1 cellular context compared by ENCODE assay signal in the genomic region with DNA sequence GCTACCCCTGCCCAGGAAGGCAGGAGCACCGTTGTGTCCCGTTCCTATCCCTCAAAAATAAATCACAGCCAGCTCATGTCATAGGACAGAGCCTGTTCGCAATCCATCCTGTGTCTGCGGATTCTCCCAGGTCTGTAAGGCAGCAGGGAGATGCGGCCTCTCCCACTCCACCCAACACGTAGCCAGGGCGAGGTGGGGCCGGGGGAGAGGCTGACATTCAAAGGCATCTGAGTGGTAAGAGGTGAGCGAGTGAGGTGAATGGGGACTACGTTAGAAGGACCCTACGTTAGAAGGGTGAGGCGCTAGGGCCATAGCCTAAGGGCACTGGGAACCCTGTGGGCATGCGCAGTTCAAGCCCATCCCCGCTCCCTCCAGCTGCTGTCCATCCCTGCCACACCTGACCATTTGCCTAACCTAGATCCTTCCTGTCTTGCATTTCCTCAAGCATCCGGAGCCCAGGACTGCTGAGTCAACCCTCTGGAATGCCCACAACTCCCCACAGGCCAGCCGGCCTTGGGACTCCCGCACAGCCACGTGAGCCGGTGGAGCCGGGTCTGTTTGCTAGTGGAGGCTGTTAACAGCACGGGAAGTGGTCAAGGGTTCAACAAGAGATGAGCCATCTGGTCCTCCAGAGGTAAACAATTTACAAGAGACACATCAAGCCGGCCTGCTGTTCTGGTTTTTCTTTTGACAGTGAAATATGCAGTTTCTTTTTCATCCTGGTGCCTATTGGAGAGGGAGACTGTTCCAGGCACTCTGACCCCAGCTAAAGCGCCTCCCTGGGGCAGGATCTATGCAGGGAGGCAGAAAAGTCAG.
TF ChIP-seq lines count a peak whose summit lies in the region.

No MANE protein-coding gene starts in this region.

TF ChIP-seq in HepG2, 621 proteins besides CTCF, POLR2A, EP300 and RAD21 (continued from another document and continues in another):
- TF ChIP-seq ZBTB34 (CRISPR knock-in tag; IDR thresholded peaks at IDR 0.05) (no peak), ZNF382 (CRISPR knock-in tag; IDR thresholded peaks at IDR 0.05; ENCODE audit: borderline replicate concordance) (no peak), BCL6 (CRISPR knock-in tag; IDR thresholded peaks at IDR 0.05) (peak; percentile 79), NR3C1 (CRISPR knock-in tag; IDR thresholded peaks at IDR 0.05) (no peak), HNF4G (IDR thresholded peaks at IDR 0.05; ENCODE audit: borderline replicate concordance, low read depth, low read length) (peak; percentile 51; the same call in 1 of the 2 replicates), HNF4G (CRISPR knock-in tag; IDR thresholded peaks at IDR 0.05; ENCODE audit: borderline replicate concordance, low read depth) (peak; percentile 85; the same call in 1 of the 2 replicates), ZNF660 (CRISPR knock-in tag; IDR thresholded peaks at IDR 0.05; ENCODE audit: borderline replicate concordance, low read depth) (no peak), MIER3 (CRISPR knock-in tag; IDR thresholded peaks at IDR 0.05; ENCODE audit: borderline replicate concordance) (peak; percentile 97), STAT5B (CRISPR knock-in tag; IDR thresholded peaks at IDR 0.05) (no peak), ETV5 (CRISPR knock-in tag; IDR thresholded peaks at IDR 0.05; ENCODE audit: borderline replicate concordance) (peak; percentile 99), NKX3-1 (CRISPR knock-in tag; IDR thresholded peaks at IDR 0.05) (peak; percentile 15; the same call in 1 of the 2 replicates), TBL1XR1 (IDR thresholded peaks at IDR 0.05; ENCODE audit: borderline replicate concordance, low read length, partially characterized antibody) (no peak), DMAP1 (CRISPR knock-in tag; IDR thresholded peaks at IDR 0.05) (peak; percentile 91), ZNF674 (CRISPR knock-in tag; IDR thresholded peaks at IDR 0.05; ENCODE audit: low read depth) (no peak), ZNF10 (CRISPR knock-in tag; IDR thresholded peaks at IDR 0.05; ENCODE audit: borderline replicate concordance, low read depth) (no peak), NCOA2 (CRISPR knock-in tag; IDR thresholded peaks at IDR 0.05) (peak; percentile 90), ZNF550 (CRISPR knock-in tag; IDR thresholded peaks at IDR 0.05; ENCODE audit: borderline replicate concordance) (0 out of 2 replicates have a peak, but pooled peaks have one; percentile 78), SIN3B (IDR thresholded peaks at IDR 0.05; ENCODE audit: low read length) (peak; percentile 27; the same call in 1 of the 2 replicates), ZNF746 (CRISPR knock-in tag; IDR thresholded peaks at IDR 0.05) (peak; percentile 92; the same call in 1 of the 2 replicates), MEIS2 (CRISPR knock-in tag; IDR thresholded peaks at IDR 0.05) (peak; percentile 85; the same call in 1 of the 2 replicates), ZNF558 (CRISPR knock-in tag; IDR thresholded peaks at IDR 0.05; ENCODE audit: borderline replicate concordance) (no peak), ZNF644 (CRISPR knock-in tag; IDR thresholded peaks at IDR 0.05; ENCODE audit: low read depth) (peak; percentile 97), ZNF383 (CRISPR knock-in tag; IDR thresholded peaks at IDR 0.05; ENCODE audit: borderline replicate concordance) (peak; percentile 98), ZNF326 (CRISPR knock-in tag; IDR thresholded peaks at IDR 0.05; ENCODE audit: borderline replicate concordance) (no peak; the same call in 1 of the 2 replicates), BORCS8-MEF2B (CRISPR knock-in tag; IDR thresholded peaks at IDR 0.05) (peak; percentile 63; the same call in 1 of the 2 replicates), ZNF205 (CRISPR knock-in tag; IDR thresholded peaks at IDR 0.05) (peak; percentile 95), BRF2 (CRISPR knock-in tag; IDR thresholded peaks at IDR 0.05) (no peak), HOXD1 (CRISPR knock-in tag; IDR thresholded peaks at IDR 0.05) (peak; percentile 84), MLX (CRISPR knock-in tag; IDR thresholded peaks at IDR 0.05) (peak; percentile 99), PHF8 (CRISPR knock-in tag; IDR thresholded peaks at IDR 0.05) (peak; percentile 51; the same call in 1 of the 2 replicates)
- TF ChIP-seq, protein P1, sequence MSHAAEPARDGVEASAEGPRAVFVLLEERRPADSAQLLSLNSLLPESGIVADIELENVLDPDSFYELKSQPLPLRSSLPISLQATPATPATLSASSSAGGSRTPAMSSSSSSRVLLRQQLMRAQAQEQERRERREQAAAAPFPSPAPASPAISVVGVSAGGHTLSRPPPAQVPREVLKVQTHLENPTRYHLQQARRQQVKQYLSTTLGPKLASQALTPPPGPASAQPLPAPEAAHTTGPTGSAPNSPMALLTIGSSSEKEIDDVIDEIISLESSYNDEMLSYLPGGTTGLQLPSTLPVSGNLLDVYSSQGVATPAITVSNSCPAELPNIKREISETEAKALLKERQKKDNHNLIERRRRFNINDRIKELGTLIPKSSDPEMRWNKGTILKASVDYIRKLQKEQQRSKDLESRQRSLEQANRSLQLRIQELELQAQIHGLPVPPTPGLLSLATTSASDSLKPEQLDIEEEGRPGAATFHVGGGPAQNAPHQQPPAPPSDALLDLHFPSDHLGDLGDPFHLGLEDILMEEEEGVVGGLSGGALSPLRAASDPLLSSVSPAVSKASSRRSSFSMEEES (CRISPR knock-in tag; IDR thresholded peaks at IDR 0.05) = peak; percentile 99
- TF ChIP-seq, protein P2, sequence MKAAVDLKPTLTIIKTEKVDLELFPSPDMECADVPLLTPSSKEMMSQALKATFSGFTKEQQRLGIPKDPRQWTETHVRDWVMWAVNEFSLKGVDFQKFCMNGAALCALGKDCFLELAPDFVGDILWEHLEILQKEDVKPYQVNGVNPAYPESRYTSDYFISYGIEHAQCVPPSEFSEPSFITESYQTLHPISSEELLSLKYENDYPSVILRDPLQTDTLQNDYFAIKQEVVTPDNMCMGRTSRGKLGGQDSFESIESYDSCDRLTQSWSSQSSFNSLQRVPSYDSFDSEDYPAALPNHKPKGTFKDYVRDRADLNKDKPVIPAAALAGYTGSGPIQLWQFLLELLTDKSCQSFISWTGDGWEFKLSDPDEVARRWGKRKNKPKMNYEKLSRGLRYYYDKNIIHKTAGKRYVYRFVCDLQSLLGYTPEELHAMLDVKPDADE (CRISPR knock-in tag; IDR thresholded peaks at IDR 0.05) = peak; percentile 51; the same call in 1 of the 2 replicates
- TF ChIP-seq, protein P3, sequence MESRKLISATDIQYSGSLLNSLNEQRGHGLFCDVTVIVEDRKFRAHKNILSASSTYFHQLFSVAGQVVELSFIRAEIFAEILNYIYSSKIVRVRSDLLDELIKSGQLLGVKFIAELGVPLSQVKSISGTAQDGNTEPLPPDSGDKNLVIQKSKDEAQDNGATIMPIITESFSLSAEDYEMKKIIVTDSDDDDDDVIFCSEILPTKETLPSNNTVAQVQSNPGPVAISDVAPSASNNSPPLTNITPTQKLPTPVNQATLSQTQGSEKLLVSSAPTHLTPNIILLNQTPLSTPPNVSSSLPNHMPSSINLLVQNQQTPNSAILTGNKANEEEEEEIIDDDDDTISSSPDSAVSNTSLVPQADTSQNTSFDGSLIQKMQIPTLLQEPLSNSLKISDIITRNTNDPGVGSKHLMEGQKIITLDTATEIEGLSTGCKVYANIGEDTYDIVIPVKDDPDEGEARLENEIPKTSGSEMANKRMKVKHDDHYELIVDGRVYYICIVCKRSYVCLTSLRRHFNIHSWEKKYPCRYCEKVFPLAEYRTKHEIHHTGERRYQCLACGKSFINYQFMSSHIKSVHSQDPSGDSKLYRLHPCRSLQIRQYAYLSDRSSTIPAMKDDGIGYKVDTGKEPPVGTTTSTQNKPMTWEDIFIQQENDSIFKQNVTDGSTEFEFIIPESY (CRISPR knock-in tag; IDR thresholded peaks at IDR 0.05) = peak; percentile 63; the same call in 1 of the 2 replicates
- TF ChIP-seq, protein P4, sequence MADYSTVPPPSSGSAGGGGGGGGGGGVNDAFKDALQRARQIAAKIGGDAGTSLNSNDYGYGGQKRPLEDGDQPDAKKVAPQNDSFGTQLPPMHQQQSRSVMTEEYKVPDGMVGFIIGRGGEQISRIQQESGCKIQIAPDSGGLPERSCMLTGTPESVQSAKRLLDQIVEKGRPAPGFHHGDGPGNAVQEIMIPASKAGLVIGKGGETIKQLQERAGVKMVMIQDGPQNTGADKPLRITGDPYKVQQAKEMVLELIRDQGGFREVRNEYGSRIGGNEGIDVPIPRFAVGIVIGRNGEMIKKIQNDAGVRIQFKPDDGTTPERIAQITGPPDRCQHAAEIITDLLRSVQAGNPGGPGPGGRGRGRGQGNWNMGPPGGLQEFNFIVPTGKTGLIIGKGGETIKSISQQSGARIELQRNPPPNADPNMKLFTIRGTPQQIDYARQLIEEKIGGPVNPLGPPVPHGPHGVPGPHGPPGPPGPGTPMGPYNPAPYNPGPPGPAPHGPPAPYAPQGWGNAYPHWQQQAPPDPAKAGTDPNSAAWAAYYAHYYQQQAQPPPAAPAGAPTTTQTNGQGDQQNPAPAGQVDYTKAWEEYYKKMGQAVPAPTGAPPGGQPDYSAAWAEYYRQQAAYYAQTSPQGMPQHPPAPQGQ (CRISPR knock-in tag; IDR thresholded peaks at IDR 0.05; ENCODE audit: borderline replicate concordance) = no peak; the same call in 1 of the 2 replicates
- TF ChIP-seq, protein P5, sequence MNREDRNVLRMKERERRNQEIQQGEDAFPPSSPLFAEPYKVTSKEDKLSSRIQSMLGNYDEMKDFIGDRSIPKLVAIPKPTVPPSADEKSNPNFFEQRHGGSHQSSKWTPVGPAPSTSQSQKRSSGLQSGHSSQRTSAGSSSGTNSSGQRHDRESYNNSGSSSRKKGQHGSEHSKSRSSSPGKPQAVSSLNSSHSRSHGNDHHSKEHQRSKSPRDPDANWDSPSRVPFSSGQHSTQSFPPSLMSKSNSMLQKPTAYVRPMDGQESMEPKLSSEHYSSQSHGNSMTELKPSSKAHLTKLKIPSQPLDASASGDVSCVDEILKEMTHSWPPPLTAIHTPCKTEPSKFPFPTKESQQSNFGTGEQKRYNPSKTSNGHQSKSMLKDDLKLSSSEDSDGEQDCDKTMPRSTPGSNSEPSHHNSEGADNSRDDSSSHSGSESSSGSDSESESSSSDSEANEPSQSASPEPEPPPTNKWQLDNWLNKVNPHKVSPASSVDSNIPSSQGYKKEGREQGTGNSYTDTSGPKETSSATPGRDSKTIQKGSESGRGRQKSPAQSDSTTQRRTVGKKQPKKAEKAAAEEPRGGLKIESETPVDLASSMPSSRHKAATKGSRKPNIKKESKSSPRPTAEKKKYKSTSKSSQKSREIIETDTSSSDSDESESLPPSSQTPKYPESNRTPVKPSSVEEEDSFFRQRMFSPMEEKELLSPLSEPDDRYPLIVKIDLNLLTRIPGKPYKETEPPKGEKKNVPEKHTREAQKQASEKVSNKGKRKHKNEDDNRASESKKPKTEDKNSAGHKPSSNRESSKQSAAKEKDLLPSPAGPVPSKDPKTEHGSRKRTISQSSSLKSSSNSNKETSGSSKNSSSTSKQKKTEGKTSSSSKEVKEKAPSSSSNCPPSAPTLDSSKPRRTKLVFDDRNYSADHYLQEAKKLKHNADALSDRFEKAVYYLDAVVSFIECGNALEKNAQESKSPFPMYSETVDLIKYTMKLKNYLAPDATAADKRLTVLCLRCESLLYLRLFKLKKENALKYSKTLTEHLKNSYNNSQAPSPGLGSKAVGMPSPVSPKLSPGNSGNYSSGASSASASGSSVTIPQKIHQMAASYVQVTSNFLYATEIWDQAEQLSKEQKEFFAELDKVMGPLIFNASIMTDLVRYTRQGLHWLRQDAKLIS (CRISPR knock-in tag; IDR thresholded peaks at IDR 0.05) = no peak; the same call in 1 of the 2 replicates
- TF ChIP-seq, protein P6, sequence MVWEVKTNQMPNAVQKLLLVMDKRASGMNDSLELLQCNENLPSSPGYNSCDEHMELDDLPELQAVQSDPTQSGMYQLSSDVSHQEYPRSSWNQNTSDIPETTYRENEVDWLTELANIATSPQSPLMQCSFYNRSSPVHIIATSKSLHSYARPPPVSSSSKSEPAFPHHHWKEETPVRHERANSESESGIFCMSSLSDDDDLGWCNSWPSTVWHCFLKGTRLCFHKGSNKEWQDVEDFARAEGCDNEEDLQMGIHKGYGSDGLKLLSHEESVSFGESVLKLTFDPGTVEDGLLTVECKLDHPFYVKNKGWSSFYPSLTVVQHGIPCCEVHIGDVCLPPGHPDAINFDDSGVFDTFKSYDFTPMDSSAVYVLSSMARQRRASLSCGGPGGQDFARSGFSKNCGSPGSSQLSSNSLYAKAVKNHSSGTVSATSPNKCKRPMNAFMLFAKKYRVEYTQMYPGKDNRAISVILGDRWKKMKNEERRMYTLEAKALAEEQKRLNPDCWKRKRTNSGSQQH (CRISPR knock-in tag; IDR thresholded peaks at IDR 0.05; ENCODE audit: low read depth) = peak; percentile 96
- TF ChIP-seq, protein P7, sequence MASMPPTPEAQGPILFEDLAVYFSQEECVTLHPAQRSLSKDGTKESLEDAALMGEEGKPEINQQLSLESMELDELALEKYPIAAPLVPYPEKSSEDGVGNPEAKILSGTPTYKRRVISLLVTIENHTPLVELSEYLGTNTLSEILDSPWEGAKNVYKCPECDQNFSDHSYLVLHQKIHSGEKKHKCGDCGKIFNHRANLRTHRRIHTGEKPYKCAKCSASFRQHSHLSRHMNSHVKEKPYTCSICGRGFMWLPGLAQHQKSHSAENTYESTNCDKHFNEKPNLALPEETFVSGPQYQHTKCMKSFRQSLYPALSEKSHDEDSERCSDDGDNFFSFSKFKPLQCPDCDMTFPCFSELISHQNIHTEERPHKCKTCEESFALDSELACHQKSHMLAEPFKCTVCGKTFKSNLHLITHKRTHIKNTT (CRISPR knock-in tag; IDR thresholded peaks at IDR 0.05) = no peak
